In the genomic region with DNA sequence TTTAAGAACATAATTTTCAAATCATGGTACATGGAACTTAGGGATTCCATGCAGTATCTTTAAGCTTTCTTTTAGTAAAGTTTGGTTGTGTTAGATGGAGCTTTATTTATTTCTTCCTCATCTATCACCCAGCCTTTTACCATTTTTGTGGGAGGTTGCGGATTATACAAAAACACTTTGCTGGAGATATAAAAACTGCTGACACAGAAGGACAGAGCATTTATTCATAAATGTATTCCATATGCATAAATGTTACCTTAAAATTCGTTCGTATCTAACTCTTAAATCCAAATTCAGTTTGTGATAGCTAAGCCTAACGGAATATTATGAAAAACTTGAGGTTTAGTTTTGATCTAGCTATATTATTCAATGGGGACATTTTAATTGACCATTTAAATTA, we compare ENCODE assay signal across 21 cellular contexts.
DNase-seq lines count a peak whose midpoint lies in the region; ATAC-seq, FAIRE-seq and TF ChIP-seq lines count a peak whose summit lies in the region.
"Had no signal": no experiment of that assay in that cellular context is flagged by ENCODE, and none has a peak within 500 bp of the region (broad histone marks: within the 10 kb centered on the region; RNA-seq: fewer than 3 reads in every experiment).

No MANE protein-coding gene starts in this region.

- TF ChIP-seq POLR2A in HepG2 (IDR thresholded peaks at IDR 0.05; ENCODE audit: insufficient read depth in 1 of 2, low read depth in 2 of 2, low read length in 2 of 2) (no peak), right lobe of liver (IDR thresholded peaks at IDR 0.05) (no peak)

- no peaks in the 10 kb centered on the region for H3K9me3 ChIP-seq in HepG2 (ENCODE audit: low read length)
- H3K9me3 ChIP-seq in right lobe of liver = no peaks in the 10 kb centered on the region
- H3K9me3 ChIP-seq in SK-N-MC (ENCODE audit: low read depth, low read length) = no peaks in the 10 kb centered on the region
- H3K9me3 ChIP-seq: BLaER1 treated with 17β-estradiol and CSF1 and Interleukin-3, amounts not matched to agents 10 nM and 100 nM; Caco-2 had no signal

- DNase-seq in HepG2 (ENCODE audit: low spot score) = no peak
- no peak for DNase-seq in right lobe of liver
- DNase-seq in SK-N-MC (ENCODE audit: low read depth, low spot score) = no peak
- DNase-seq in AG08396 (ENCODE audit: low spot score) = no peak
- DNase-seq in activated naive CD4-positive, alpha-beta T cell treated with anti-CD3 and anti-CD28 coated beads for 36 hours = no peak
- DNase-seq: ACHN; AML-193; Caco-2; Calu3; CD4-positive, alpha-beta T cell; CD8-positive, alpha-beta T cell; DMS79 treated with DMSO at 0.1 percent for 48 hours; GF-D8 had no signal

- ATAC-seq in HepG2 = no peak
- no peak for ATAC-seq in right lobe of liver
- ATAC-seq: CD8-positive, alpha-beta T cell had no signal

- H3K9me3 Mint-ChIP-seq in activated naive CD4-positive, alpha-beta T cell treated with anti-CD3 and anti-CD28 coated beads for 36 hours = no peaks in the 10 kb centered on the region
- H3K9me3 Mint-ChIP-seq: CD4-positive, alpha-beta T cell; CD8-positive, alpha-beta T cell had no signal

- H3K4me2 ChIP-seq in HepG2 (ENCODE audit: low read depth, low read length) = no peak overlapping the region
- H3K4me2 ChIP-seq: BLaER1 treated with 17β-estradiol and CSF1 and Interleukin-3, amounts not matched to agents 10 nM and 100 nM had no signal

- no peak overlapping the region for H3K9ac ChIP-seq in HepG2 (ENCODE audit: insufficient read depth, low read depth, low read length)
- no peak overlapping the region for H3K9ac ChIP-seq in SK-N-MC (ENCODE audit: insufficient read length)
- H3K9ac ChIP-seq: BLaER1 treated with 17β-estradiol and CSF1 and Interleukin-3, amounts not matched to agents 10 nM and 100 nM had no signal

- H3K4me3 Mint-ChIP-seq in activated naive CD4-positive, alpha-beta T cell treated with anti-CD3 and anti-CD28 coated beads for 36 hours = no peak overlapping the region
- H3K4me3 Mint-ChIP-seq: B cell; CD4-positive, alpha-beta T cell; CD8-positive, alpha-beta T cell had no signal

- no peaks in the 10 kb centered on the region for H4K20me1 ChIP-seq in HepG2 (ENCODE audit: insufficient read depth, low read length)
- H4K20me1 ChIP-seq: BLaER1 treated with 17β-estradiol and CSF1 and Interleukin-3, amounts not matched to agents 10 nM and 100 nM had no signal

- TF ChIP-seq CTCF in HepG2 (CRISPR knock-in tag; IDR thresholded peaks at IDR 0.05) (no peak), right lobe of liver (IDR thresholded peaks at IDR 0.05) (no peak)

- H3K27me3 ChIP-seq in HepG2 (ENCODE audit: control insufficient read depth in 1 of 2, insufficient read depth in 2 of 2, low read length in 2 of 2) (no peaks in the 10 kb centered on the region), right lobe of liver (no peaks in the 10 kb centered on the region)
- H3K27me3 ChIP-seq: BLaER1 treated with 17β-estradiol and CSF1 and Interleukin-3, amounts not matched to agents 10 nM and 100 nM had no signal

- H3K4me3 ChIP-seq in HepG2 (replicated peaks in 1 of 3; ENCODE audit: insufficient read depth in 1 of 3, low read depth in 2 of 3, low read length in 3 of 3) (no peak overlapping the region), right lobe of liver (no peak overlapping the region), SK-N-MC (peak overlapping the region; percentile 13)
- H3K4me3 ChIP-seq: BLaER1 treated with 17β-estradiol and CSF1 and Interleukin-3, amounts not matched to agents 10 nM and 100 nM had no signal

- H3K36me3 Mint-ChIP-seq in activated naive CD4-positive, alpha-beta T cell treated with anti-CD3 and anti-CD28 coated beads for 36 hours (ENCODE audit: low read depth) = peaks cover 13% of the 10 kb centered on the region

- in situ Hi-C loops in HepG2 (cut with HindIII; ENCODE audit: extremely low pct_ligation_motif_present, low pct_unique_long_range_greater_than_20kb) = no loop called here

- CTCF ChIA-PET in HepG2 (lab: Yijun Ruan, JAX; ENCODE audit: low intra/inter-chr PET ratio, low total read pairs) = no interaction called here
- CTCF ChIA-PET in activated naive CD4-positive, alpha-beta T cell treated with anti-CD3 and anti-CD28 coated beads for 36 hours (lab: Charles Lee) = no interaction called here

- H3K27ac ChIP-seq in HepG2 (ENCODE audit: extremely low read length, insufficient read depth, low read length) (no peak overlapping the region), right lobe of liver (no peak overlapping the region), SK-N-MC (peak overlapping the region; percentile 63; the same call in 1 of the 2 replicates)
- H3K27ac ChIP-seq: 22Rv1; BLaER1 treated with 17β-estradiol and CSF1 and Interleukin-3, amounts not matched to agents 10 nM and 100 nM; C4-2B had no signal

- H3K36me3 ChIP-seq in HepG2 (replicated peaks in 1 of 2; ENCODE audit: control insufficient read depth in 1 of 2, insufficient read depth in 2 of 2, low read length in 2 of 2) = no peaks in the 10 kb centered on the region
- H3K36me3 ChIP-seq in right lobe of liver = no peaks in the 10 kb centered on the region
- H3K36me3 ChIP-seq in SK-N-MC (ENCODE audit: insufficient read depth, low read length) = no peaks in the 10 kb centered on the region; the same call in 1 of the 2 replicates

- intact Hi-C loops in HepG2 (cut with micrococcal nuclease; ENCODE audit: unreplicated experiment) = no loop called here
- intact Hi-C loops in right lobe of liver (cut with DNase I) = no loop called here
- intact Hi-C loops in activated naive CD4-positive, alpha-beta T cell treated with anti-CD3 and anti-CD28 coated beads for 36 hours (cut with micrococcal nuclease) = no loop called here

- H3K27me3 Mint-ChIP-seq in activated naive CD4-positive, alpha-beta T cell treated with anti-CD3 and anti-CD28 coated beads for 36 hours (ENCODE audit: low read depth) = no peaks in the 10 kb centered on the region
- H3K27me3 Mint-ChIP-seq: B cell; CD4-positive, alpha-beta T cell had no signal

- TF ChIP-seq EP300 in HepG2 (IDR thresholded peaks at IDR 0.05; ENCODE audit: low read depth in 2 of 2, low read length in 2 of 2) (no peak), HepG2 (CRISPR knock-in tag; IDR thresholded peaks at IDR 0.05; ENCODE audit: borderline replicate concordance) (no peak)

- BruUV-seq in HepG2 (replicated peaks; lab: Mats Ljungman, UMichigan) = no TSS peak

- no peak overlapping the region for H3K27ac Mint-ChIP-seq in activated naive CD4-positive, alpha-beta T cell treated with anti-CD3 and anti-CD28 coated beads for 36 hours
- H3K27ac Mint-ChIP-seq: B cell; CD4-positive, alpha-beta T cell; CD8-positive, alpha-beta T cell had no signal

- no peaks in the 10 kb centered on the region for H3K4me1 ChIP-seq in HepG2 (ENCODE audit: insufficient read depth, low read length)
- no peaks in the 10 kb centered on the region for H3K4me1 ChIP-seq in right lobe of liver
- H3K4me1 ChIP-seq: BLaER1 treated with 17β-estradiol and CSF1 and Interleukin-3, amounts not matched to agents 10 nM and 100 nM; Caco-2 had no signal

- POLR2A ChIA-PET in HepG2 (lab: Yijun Ruan, JAX) = no interaction called here

- no peaks in the 10 kb centered on the region for H3K79me2 ChIP-seq in HepG2 (ENCODE audit: insufficient read depth, low read length)

- 92% methylated on average over 4 of the region's 4 CpGs for WGBS in HepG2 (ENCODE audit: low lambda C conversion rate)
- 98% methylated on average over 4 of the region's 4 CpGs for WGBS in right lobe of liver (ENCODE audit: insufficient coverage, low coverage, low lambda C conversion rate, missing lambda C conversion rate)

- no peaks in the 10 kb centered on the region for H3K4me1 Mint-ChIP-seq in activated naive CD4-positive, alpha-beta T cell treated with anti-CD3 and anti-CD28 coated beads for 36 hours (ENCODE audit: low read depth)
- H3K4me1 Mint-ChIP-seq: B cell had no signal

- TF ChIP-seq RAD21 in HepG2 (CRISPR knock-in tag; IDR thresholded peaks at IDR 0.05) = no peak

- FAIRE-seq in HepG2 (lab: Jason Lieb, UNC) (no peak), islet of Langerhans (lab: Jason Lieb, UNC) (peak; percentile 17)
- FAIRE-seq: D721Med, GM12891, GM18507 had no signal

- H2AFZ ChIP-seq in HepG2 (ENCODE audit: low read length) = no peak overlapping the region

TF ChIP-seq in HepG2, 621 proteins besides CTCF, POLR2A, EP300 and RAD21:
- TF ChIP-seq MAFK (conservative IDR thresholded peaks at IDR 0.05 in 1 of 2, IDR thresholded peaks at IDR 0.05 in 1 of 2; ENCODE audit: low read length in 2 of 2) (peak; percentile 44 to 68; a peak in 3 of 4 replicates), MAFF (IDR thresholded peaks at IDR 0.05; ENCODE audit: low read depth, low read length) (peak; percentile 47; the same call in 1 of the 2 replicates), ZNF816 (CRISPR knock-in tag; IDR thresholded peaks at IDR 0.05; ENCODE audit: borderline replicate concordance) (no peak)
TF ChIP-seq in HepG2: peak in this region for 2.
